ENCODE assay signal across 12 cellular contexts in genomic region chr1:77762072-77762476, GRCh38. TPM values are rescaled to one million over a fixed set of nuclear protein-coding genes. Genes with fewer than 3 reads are reported as not detected.
DNase-seq lines count a peak whose midpoint lies in the region; ATAC-seq and TF ChIP-seq lines count a peak whose summit lies in the region.
"Had no signal": no experiment of that assay in that cellular context is flagged by ENCODE, and none has a peak within 500 bp of the region (broad histone marks: within the 10 kb centered on the region; RNA-seq: fewer than 3 reads in every experiment).

No MANE protein-coding gene starts in this region.

- no peak overlapping the region for H4K5ac ChIP-seq in H9 (ENCODE audit: insufficient read length, low read depth, low read length)

- dilution Hi-C loops in mammary epithelial cell (cut with HindIII; ENCODE audit: low sequenced_read_pairs), result no loop called here

- WGBS in mammary epithelial cell (ENCODE audit: low coverage, missing lambda C conversion rate), result 0% methylated on average over 1 of the region's 1 CpG
- no CpG with 5 or more reads among the region's 1 CpG for WGBS in H9 (ENCODE audit: extremely low coverage, insufficient read length, low lambda C conversion rate)

- H2BK20ac ChIP-seq in H9 (ENCODE audit: low read depth, low read length, poor library complexity, severe bottlenecking), result no peak overlapping the region

- no peak overlapping the region for H3K9ac ChIP-seq in mammary epithelial cell (ENCODE audit: insufficient read depth, low read length)
- no peak overlapping the region for H3K9ac ChIP-seq in H9 (ENCODE audit: extremely low read depth, insufficient read length, low read length)

- no peak overlapping the region for H2BK5ac ChIP-seq in H9 (ENCODE audit: insufficient read length, low read length)

- intact Hi-C loops in mammary epithelial cell (cut with micrococcal nuclease), result loop anchor here (2.0 kb wide), 1 partner anchor 17 kb away; the partner anchor contains the start of gene MIGA1

- no peaks in the 10 kb centered on the region for H3K36me3 ChIP-seq in mammary epithelial cell (ENCODE audit: insufficient read depth, low read length)

- H3K4me3 ChIP-seq in mammary epithelial cell (replicated peaks in 1 of 3; ENCODE audit: insufficient read depth in 1 of 3, low read depth in 2 of 3, low read length in 3 of 3), result no peak overlapping the region

- H2AK5ac ChIP-seq in H9 (ENCODE audit: insufficient read length, low read length), result no peak overlapping the region

- peaks cover 3% of the 10 kb centered on the region for H3K23me2 ChIP-seq in H9 (ENCODE audit: insufficient read length, low read depth, low read length, poor library complexity, severe bottlenecking)

- no peak overlapping the region for H3K14ac ChIP-seq in H9 (ENCODE audit: insufficient read depth, low read length)

- DNase-seq in GM03348 (ENCODE audit: low spot score) (peak; percentile 48), NCI-H226 (peak; percentile 85), mammary epithelial cell (peak; percentile 85), GM13977 (ENCODE audit: low spot score) (no peak), H9 (no peak)
- no peak for DNase-seq in activated naive CD8-positive, alpha-beta T cell treated with anti-CD3 and anti-CD28 coated beads, Interleukin-2, amount 50 U/mL, for 24 hours
- DNase-seq: activated CD4-positive, alpha-beta T cell treated with anti-CD3 and anti-CD28 coated beads, Interleukin-2, amount 50 U/mL, for 1 hour; activated naive CD4-positive, alpha-beta T cell treated with Interleukin-2 at 50 U/mL for 16 hours; DND-41; NCI-H2227 treated with DMSO at 0.1 percent for 48 hours had no signal

- no peaks in the 10 kb centered on the region for H3K9me3 ChIP-seq in mammary epithelial cell (replicated peaks; ENCODE audit: insufficient read depth, low read length)
- no peaks in the 10 kb centered on the region for H3K9me3 ChIP-seq in H9 (ENCODE audit: control insufficient read depth, low read depth, low read length)

- no peak for TF ChIP-seq CTCF in mammary epithelial cell (conservative IDR thresholded peaks at IDR 0.05 in 1 of 2, IDR thresholded peaks at IDR 0.05 in 1 of 2; ENCODE audit: extremely low read depth in 1 of 2, insufficient read depth in 1 of 2, low read depth in 1 of 2, low read length in 2 of 2)
- no peak for TF ChIP-seq CTCF in nephron (IDR thresholded peaks at IDR 0.05; ENCODE audit: unreplicated experiment in 3 of 3)
- TF ChIP-seq CTCF in GM13977 (IDR thresholded peaks at IDR 0.05; ENCODE audit: extremely low read depth, insufficient read depth, missing control alignments), result no peak
- no peak for TF ChIP-seq CTCF in H9 (conservative IDR thresholded peaks at IDR 0.05)

- peaks cover 25% of the 10 kb centered on the region for H3K79me2 ChIP-seq in mammary epithelial cell (ENCODE audit: insufficient read depth, low read length)
- H3K79me2 ChIP-seq in H9 (ENCODE audit: insufficient read depth, low read length), result no peaks in the 10 kb centered on the region; the same call in 1 of the 2 replicates

- H3K27ac ChIP-seq in mammary epithelial cell (ENCODE audit: insufficient read depth, low read depth, low read length) (no peak overlapping the region), H9 (ENCODE audit: insufficient read length, low read depth, low read length) (no peak overlapping the region)

- peaks cover 17% of the 10 kb centered on the region for H3K4me1 Mint-ChIP-seq in nephron
- H3K4me1 Mint-ChIP-seq in activated naive CD8-positive, alpha-beta T cell treated with anti-CD3 and anti-CD28 coated beads, Interleukin-2, amount 50 U/mL, for 24 hours, result peaks cover 26% of the 10 kb centered on the region
- peaks cover 7 to 12% of the 10 kb centered on the region in 2 experiments for H3K4me1 Mint-ChIP-seq in H9

- no peaks in the 10 kb centered on the region for H3K9me3 Mint-ChIP-seq in nephron
- no peaks in the 10 kb centered on the region for H3K9me3 Mint-ChIP-seq in activated naive CD8-positive, alpha-beta T cell treated with anti-CD3 and anti-CD28 coated beads, Interleukin-2, amount 50 U/mL, for 24 hours
- no peaks in the 10 kb centered on the region; a peak in 1 of 5 replicates for H3K9me3 Mint-ChIP-seq in H9

- no peak overlapping the region for H2BK120ac ChIP-seq in H9 (ENCODE audit: low read depth, low read length, poor library complexity, severe bottlenecking)

- no peak overlapping the region for H3K23ac ChIP-seq in H9 (ENCODE audit: insufficient read length, low read depth, low read length)

- no peak overlapping the region for H4K8ac ChIP-seq in H9 (replicated peaks; ENCODE audit: insufficient read length, low read depth, low read length)

- H3K79me1 ChIP-seq in H9 (ENCODE audit: insufficient read depth, low read depth, low read length, poor library complexity, severe bottlenecking), result no peaks in the 10 kb centered on the region

- H2BK15ac ChIP-seq in H9 (ENCODE audit: low read depth, low read length), result no peak overlapping the region

- H3K4me1 ChIP-seq in mammary epithelial cell (ENCODE audit: insufficient read depth, low read length), result peaks cover 10% of the 10 kb centered on the region
- no peaks in the 10 kb centered on the region for H3K4me1 ChIP-seq in H9 (ENCODE audit: insufficient read depth, low read length)

- CTCF ChIA-PET in mammary epithelial cell (lab: Charles Lee; ENCODE audit: low non-redundant PET), result no interaction called here

- no TSS peak for BruUV-seq in mammary epithelial cell (replicated peaks; lab: Mats Ljungman, UMichigan)

- H3K4me3 Mint-ChIP-seq in nephron, result peak overlapping the region; percentile 52 to 71 (median 56)
- no peak overlapping the region for H3K4me3 Mint-ChIP-seq in activated naive CD8-positive, alpha-beta T cell treated with anti-CD3 and anti-CD28 coated beads, Interleukin-2, amount 50 U/mL, for 24 hours
- H3K4me3 Mint-ChIP-seq in H9, result no peak overlapping the region

- in situ Hi-C loops in mammary epithelial cell (cut with MboI; ENCODE audit: low sequenced_read_pairs in 2 of 2), result no loop called here
- in situ Hi-C loops in GM13977 (cut with MboI; ENCODE audit: low pct_unique_long_range_greater_than_20kb, low sequenced_read_pairs, unreplicated experiment), result no loop called here

- no peak overlapping the region for H3K4ac ChIP-seq in H9 (ENCODE audit: low read depth, low read length)

- H3K27me3 Mint-ChIP-seq in nephron (ENCODE audit: low read depth), result no peaks in the 10 kb centered on the region
- H3K27me3 Mint-ChIP-seq in activated naive CD8-positive, alpha-beta T cell treated with anti-CD3 and anti-CD28 coated beads, Interleukin-2, amount 50 U/mL, for 24 hours, result no peaks in the 10 kb centered on the region
- H3K27me3 Mint-ChIP-seq in H9 (ENCODE audit: low read depth), result no peaks in the 10 kb centered on the region

- H3K4me2 ChIP-seq in mammary epithelial cell (ENCODE audit: insufficient read depth, low read depth, low read length), result no peak overlapping the region
- H3K4me2 ChIP-seq in H9 (ENCODE audit: insufficient read depth, insufficient read length, low read length), result no peak overlapping the region

- H4K91ac ChIP-seq in H9 (ENCODE audit: insufficient read length, low read depth, low read length), result no peak overlapping the region

- no peak overlapping the region for H2BK12ac ChIP-seq in H9 (ENCODE audit: insufficient read length, low read depth, low read length)

- no peak overlapping the region for H3K18ac ChIP-seq in H9 (ENCODE audit: insufficient read length, low read depth, low read length)

- H2AFZ ChIP-seq in mammary epithelial cell (ENCODE audit: low read depth, low read length), result no peak overlapping the region
- H2AFZ ChIP-seq in H9 (ENCODE audit: low read length), result no peak overlapping the region

- H3K27me3 ChIP-seq in mammary epithelial cell (ENCODE audit: insufficient read depth, low read length) (no peaks in the 10 kb centered on the region), H9 (ENCODE audit: insufficient read depth, low read length) (no peaks in the 10 kb centered on the region)

- H4K20me1 ChIP-seq in mammary epithelial cell (ENCODE audit: insufficient read depth, low read length), result no peaks in the 10 kb centered on the region
- H4K20me1 ChIP-seq in H9 (ENCODE audit: control insufficient read depth, insufficient read depth, insufficient read length), result no peaks in the 10 kb centered on the region

- H3K27ac Mint-ChIP-seq in nephron, result peak overlapping the region in 1 of 3 experiments; percentile 49
- H3K27ac Mint-ChIP-seq in activated naive CD8-positive, alpha-beta T cell treated with anti-CD3 and anti-CD28 coated beads, Interleukin-2, amount 50 U/mL, for 24 hours, result no peak overlapping the region
- no peak overlapping the region; a peak in 1 of 7 replicates for H3K27ac Mint-ChIP-seq in H9

- H3K56ac ChIP-seq in H9 (ENCODE audit: insufficient read length, low read depth, low read length), result no peak overlapping the region

- no peak overlapping the region for H3T11ph ChIP-seq in H9 (ENCODE audit: low read length)

- no peak for ATAC-seq in GM21526 (IDR thresholded peaks at IDR 0.05; ENCODE audit: low FRiP score, unreplicated experiment)
- no peak for ATAC-seq in activated naive CD8-positive, alpha-beta T cell treated with anti-CD3 and anti-CD28 coated beads, Interleukin-2, amount 50 U/mL, for 24 hours

- H3K36me3 Mint-ChIP-seq in nephron (ENCODE audit: low read depth) (no peaks in the 10 kb centered on the region), H9 (ENCODE audit: insufficient read depth in 1 of 3, low read depth in 3 of 3) (no peaks in the 10 kb centered on the region)
- no peaks in the 10 kb centered on the region for H3K36me3 Mint-ChIP-seq in activated naive CD8-positive, alpha-beta T cell treated with anti-CD3 and anti-CD28 coated beads, Interleukin-2, amount 50 U/mL, for 24 hours (ENCODE audit: low read depth)

RNA-seq across cellular contexts. Expression of gene USP33, which starts 2.4 kb away (rescaled TPM):
- total RNA-seq in mammary epithelial cell (10 to 100 TPM; 41.0 to 55.8 TPM), H9 (2021) (51.5 and 52.0 TPM in 2 replicates)
- 19.3 TPM for polyA plus RNA-seq in mammary epithelial cell
- 22.2 TPM for polyA minus RNA-seq in mammary epithelial cell

RNA-seq across cellular contexts. Expression of gene MIGA1, which starts 17.4 kb away (rescaled TPM):
- total RNA-seq in mammary epithelial cell (10 to 100 TPM; 15.2 to 16.6 TPM), H9 (2021) (6.3 and 6.7 TPM in 2 replicates)
- polyA plus RNA-seq in mammary epithelial cell, result 3.9 TPM
- 10.3 TPM for polyA minus RNA-seq in mammary epithelial cell

Comparison
In these comparisons a context has a peak if more than half of its experiments do, and no peak if none do; other contexts are left out.
1. DNase-seq: peak in GM03348 (single experiment), NCI-H226 (single experiment) and mammary epithelial cell (single experiment); none in GM13977 (single experiment), activated naive CD8-positive, alpha-beta T cell treated with anti-CD3 and anti-CD28 coated beads, Interleukin-2, amount 50 U/mL, for 24 hours (single experiment) and H9 (single experiment).
2. H3K4me3 Mint-ChIP-seq: peak in nephron (3 of 3); none in activated naive CD8-positive, alpha-beta T cell treated with anti-CD3 and anti-CD28 coated beads, Interleukin-2, amount 50 U/mL, for 24 hours (single experiment) and H9 (0 of 2).